18 cellular contexts compared by ENCODE assay signal in the genomic region with DNA sequence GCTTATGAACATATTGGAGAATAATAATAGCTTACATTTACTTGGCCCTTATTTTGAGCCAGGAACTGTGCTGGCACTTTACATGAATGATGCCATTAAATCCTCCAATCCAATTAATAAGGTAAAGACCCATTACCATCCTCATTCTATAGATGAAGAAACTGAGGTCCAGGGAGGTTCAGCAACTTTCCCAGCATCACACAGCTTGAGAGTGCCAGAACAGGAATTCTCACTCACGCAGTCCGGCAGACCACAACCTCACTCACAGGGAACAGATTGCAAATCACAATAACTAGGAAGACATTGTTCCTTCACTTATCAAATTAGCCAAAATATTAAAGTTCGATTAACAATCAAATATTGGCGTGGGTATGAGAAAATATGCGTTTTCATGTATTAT. TPM values are rescaled to one million over a fixed set of nuclear protein-coding genes. Genes with fewer than 3 reads are reported as not detected.
A peak's percentile ranks its signal among the peaks of the same experiment; 100 is the strongest.
DNase-seq lines count a peak whose midpoint lies in the region; ATAC-seq, FAIRE-seq and TF ChIP-seq lines count a peak whose summit lies in the region.
"Had no signal": no experiment of that assay in that cellular context is flagged by ENCODE, and none has a peak within 500 bp of the region (broad histone marks: within the 10 kb centered on the region; RNA-seq: fewer than 3 reads in every experiment).

No MANE protein-coding gene starts in this region.

- H3K9me3 ChIP-seq in left ventricle myocardium inferior (replicated peaks) (no peaks in the 10 kb centered on the region), A549 (no peaks in the 10 kb centered on the region), Caco-2 (peaks cover 8% of the 10 kb centered on the region)
- H3K9me3 ChIP-seq: BE2C had no signal

- H3K36me3 Mint-ChIP-seq in Caco-2 (ENCODE audit: insufficient read depth, unreplicated experiment): peaks cover 19% of the 10 kb centered on the region
- no peaks in the 10 kb centered on the region for H3K36me3 Mint-ChIP-seq in WTC11
- H3K36me3 Mint-ChIP-seq: CD8-positive, alpha-beta T cell had no signal

- peak overlapping the region; percentile 84 for H3K4me2 ChIP-seq in A549

- H3K4me1 Mint-ChIP-seq in Caco-2 (ENCODE audit: low read depth, unreplicated experiment) (peaks cover 48% of the 10 kb centered on the region), WTC11 (peaks cover 31% of the 10 kb centered on the region)

- intact Hi-C loops in Right ventricle myocardium inferior (cut with DNase I): no loop called here
- intact Hi-C loops in left ventricle myocardium inferior (cut with micrococcal nuclease): no loop called here
- intact Hi-C loops in Caco-2 (cut with micrococcal nuclease; ENCODE audit: unreplicated experiment): no loop called here

- no peak for TF ChIP-seq EP300 in A549 (IDR thresholded peaks at IDR 0.05)

- no peaks in the 10 kb centered on the region for H3K36me3 ChIP-seq in left ventricle myocardium inferior
- H3K36me3 ChIP-seq in Caco-2 (ENCODE audit: control insufficient read depth, insufficient read depth, low read length): no peaks in the 10 kb centered on the region
- H3K36me3 ChIP-seq: BE2C had no signal

- H3K9me3 Mint-ChIP-seq in Caco-2 (ENCODE audit: unreplicated experiment): peaks cover 9% of the 10 kb centered on the region
- H3K9me3 Mint-ChIP-seq in WTC11: no peaks in the 10 kb centered on the region
- H3K9me3 Mint-ChIP-seq: CD8-positive, alpha-beta T cell had no signal

- no peak for TF ChIP-seq RAD21 in A549 (conservative IDR thresholded peaks at IDR 0.05 in 1 of 2, IDR thresholded peaks at IDR 0.05 in 1 of 2)

- ATAC-seq in Right ventricle myocardium inferior (no peak), A549 (no peak), WTC11 (no peak), GM18520 (IDR thresholded peaks at IDR 0.05; ENCODE audit: unreplicated experiment) (no peak)
- ATAC-seq: CD8-positive, alpha-beta T cell had no signal

- 71% methylated on average over 5 of the region's 5 CpGs for WGBS in A549 (ENCODE audit: missing lambda C conversion rate)

- no peak for TF ChIP-seq POLR2A in A549 (IDR thresholded peaks at IDR 0.05; ENCODE audit: low read length)

- CTCF ChIA-PET in A549 (lab: Yijun Ruan, JAX) (interaction anchor here (1.2 to 5.7 kb wide), 7 partner anchors 7 to 309 kb away, joined by 4 to 67 read pairs (median 11); no protein-coding TSS in a partner anchor), Caco-2 (lab: Charles Lee) (interaction anchor here (1.8 kb wide), 1 partner anchor 27 kb away, joined by 6 read pairs; no protein-coding TSS in a partner anchor), WTC11 (lab: Charles Lee) (interaction anchor here (4.7 kb wide), 1 partner anchor 310 kb away, joined by 18 read pairs; no protein-coding TSS in a partner anchor), GM10248 (lab: Yijun Ruan, JAX) (interaction anchor here (1.0 to 2.3 kb wide), 4 partner anchors 9 to 15 kb away, joined by 3 to 8 read pairs (median 5); no protein-coding TSS in a partner anchor)

- POLR2A ChIA-PET in A549 (lab: Yijun Ruan, JAX): interaction anchor here (3.2 to 5.1 kb wide), 2 partner anchors 10 to 14 kb away, joined by 11 to 77 read pairs; no protein-coding TSS in a partner anchor
- POLR2A ChIA-PET in Caco-2 (lab: Charles Lee): no interaction called here
- POLR2A ChIA-PET in WTC11 (lab: Charles Lee): no interaction called here
- POLR2A ChIA-PET in GM10248 (lab: Yijun Ruan, JAX): no interaction called here

- H3K27ac Mint-ChIP-seq in Caco-2 (ENCODE audit: unreplicated experiment): peak overlapping the region; percentile 36
- no peak overlapping the region for H3K27ac Mint-ChIP-seq in WTC11
- H3K27ac Mint-ChIP-seq: CD8-positive, alpha-beta T cell had no signal

- H3K27me3 Mint-ChIP-seq in Caco-2 (ENCODE audit: insufficient read depth, unreplicated experiment) (no peaks in the 10 kb centered on the region), WTC11 (ENCODE audit: low read depth) (peaks cover 9% of the 10 kb centered on the region)

- TF ChIP-seq CTCF in left ventricle myocardium inferior (IDR thresholded peaks at IDR 0.05; ENCODE audit: borderline replicate concordance): no peak
- no peak for TF ChIP-seq CTCF in A549 (IDR thresholded peaks at IDR 0.05)
- no peak for TF ChIP-seq CTCF in Caco-2 (IDR thresholded peaks at IDR 0.05; ENCODE audit: insufficient read depth in 1 of 2, low read depth in 1 of 2, low read length in 1 of 2, severe bottlenecking in 1 of 2, unreplicated experiment in 1 of 2)
- no peak for TF ChIP-seq CTCF in WTC11 (IDR thresholded peaks at IDR 0.05)
- no peak for TF ChIP-seq CTCF in GM10248 (IDR thresholded peaks at IDR 0.05; ENCODE audit: control extremely low read depth, extremely low read depth, low read depth, missing control alignments)

- FAIRE-seq in A549 (lab: Jason Lieb, UNC): peak; percentile 73
- FAIRE-seq: A204.1 had no signal

- DNase-seq in Right ventricle myocardium inferior (ENCODE audit: missing footprints) (peak; percentile 48), left ventricle myocardium inferior (no peak), A549 (ENCODE audit: low read depth in 1 of 2, low spot score in 1 of 2) (no peak), Caco-2 (no peak), WTC11 (ENCODE audit: low spot score) (peak; percentile 4), GM10248 (ENCODE audit: extremely low spot score) (no peak)
- DNase-seq: BE2C; CD8-positive, alpha-beta T cell; COR-L47; DND-41; GDM1; HCEC 1CT had no signal

- H3K4me3 Mint-ChIP-seq in Caco-2 (ENCODE audit: unreplicated experiment): no peak overlapping the region
- no peak overlapping the region for H3K4me3 Mint-ChIP-seq in WTC11
- H3K4me3 Mint-ChIP-seq: CD8-positive, alpha-beta T cell had no signal

- peaks cover 96% of the 10 kb centered on the region for H3K27me3 ChIP-seq in left ventricle myocardium inferior (ENCODE audit: low read depth)
- H3K27me3 ChIP-seq in Caco-2 (replicated peaks; ENCODE audit: control insufficient read depth, insufficient read depth, low read length): no peaks in the 10 kb centered on the region
- H3K27me3 ChIP-seq: BE2C had no signal

- no peak overlapping the region for H3K4me3 ChIP-seq in left ventricle myocardium inferior
- no peak overlapping the region for H3K4me3 ChIP-seq in A549
- no peak overlapping the region for H3K4me3 ChIP-seq in Caco-2 (ENCODE audit: low read depth, low read length)

- BruUV-seq in Caco-2 (replicated peaks; lab: Mats Ljungman, UMichigan): no TSS peak

- peaks cover 5% of the 10 kb centered on the region for H3K4me1 ChIP-seq in left ventricle myocardium inferior
- peaks cover 73% of the 10 kb centered on the region for H3K4me1 ChIP-seq in A549
- peaks cover 47% of the 10 kb centered on the region for H3K4me1 ChIP-seq in Caco-2
- H3K4me1 ChIP-seq: BE2C had no signal

- H3K27ac ChIP-seq in left ventricle myocardium inferior (replicated peaks): no peak overlapping the region
- H3K27ac ChIP-seq in A549: peak overlapping the region; percentile 89 to 97
- H3K27ac ChIP-seq: C4-2B, HL-60 had no signal

TF ChIP-seq in A549, 52 proteins besides CTCF, POLR2A, EP300 and RAD21 (continues in another document):
- no peak for TF ChIP-seq JUNB (IDR thresholded peaks at IDR 0.05)
- no peak for TF ChIP-seq RFX5 (IDR thresholded peaks at IDR 0.05)

TF ChIP-seq in WTC11, 78 proteins besides CTCF, POLR2A, EP300 and RAD21 (continues in another document):
- no peak for TF ChIP-seq JUN (CRISPR knock-in tag; IDR thresholded peaks at IDR 0.05)
- TF ChIP-seq, protein P1, sequence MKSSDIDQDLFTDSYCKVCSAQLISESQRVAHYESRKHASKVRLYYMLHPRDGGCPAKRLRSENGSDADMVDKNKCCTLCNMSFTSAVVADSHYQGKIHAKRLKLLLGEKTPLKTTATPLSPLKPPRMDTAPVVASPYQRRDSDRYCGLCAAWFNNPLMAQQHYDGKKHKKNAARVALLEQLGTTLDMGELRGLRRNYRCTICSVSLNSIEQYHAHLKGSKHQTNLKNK (CRISPR knock-in tag; IDR thresholded peaks at IDR 0.05): no peak
- TF ChIP-seq, protein P2, sequence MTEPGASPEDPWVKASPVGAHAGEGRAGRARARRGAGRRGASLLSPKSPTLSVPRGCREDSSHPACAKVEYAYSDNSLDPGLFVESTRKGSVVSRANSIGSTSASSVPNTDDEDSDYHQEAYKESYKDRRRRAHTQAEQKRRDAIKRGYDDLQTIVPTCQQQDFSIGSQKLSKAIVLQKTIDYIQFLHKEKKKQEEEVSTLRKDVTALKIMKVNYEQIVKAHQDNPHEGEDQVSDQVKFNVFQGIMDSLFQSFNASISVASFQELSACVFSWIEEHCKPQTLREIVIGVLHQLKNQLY (CRISPR knock-in tag; IDR thresholded peaks at IDR 0.05): no peak
- no peak for TF ChIP-seq ESRRA (CRISPR knock-in tag; IDR thresholded peaks at IDR 0.05; ENCODE audit: borderline replicate concordance)

RNA-seq across cellular contexts. Expression of a gene that starts 18.3 kb away (rescaled TPM):
- total RNA-seq in Right ventricle myocardium inferior (not detected), left ventricle myocardium inferior (not detected), Caco-2 (2022) (3.0 and 3.7 TPM in 2 replicates), WTC11 (2021) (17.5 to 22.5 TPM (median 20.9 TPM) in 3 replicates)
- polyA plus RNA-seq in A549 (2011; rRNA removed) (8.8 and 9.4 TPM in 2 replicates), A549 (2017; fragmentation: RNase III; extraction: RNeasy Plus Mini Kit Qiagen cat#74134 plus additional on column Dnase treatment) (25.8 to 29.9 TPM (median 28.6 TPM) in 3 replicates)
- polyA plus RNA-seq in A549 (2012; cell fraction: cytosol; rRNA removed): 17.3 and 29.5 TPM in 2 replicates
- 62.0 and 88.1 TPM in 2 replicates for polyA plus RNA-seq in A549 (2012; cell fraction: nucleus; rRNA removed)
- 14.3 and 17.6 TPM in 2 replicates for polyA minus RNA-seq in A549 (2011; rRNA and poly(A)+ RNA removed)
- total RNA-seq: CD8-positive, alpha-beta T cell; H4 had no signal
- polyA plus RNA-seq: AG04450 had no signal

RNA-seq across cellular contexts. Expression of a gene that starts 40.8 kb away (rescaled TPM):
- total RNA-seq in Right ventricle myocardium inferior: 3.2 TPM
- 1.9 TPM for total RNA-seq in left ventricle myocardium inferior
- 3.3 and 3.5 TPM in 2 replicates for polyA plus RNA-seq in A549 (2011; rRNA removed)
- 3.5 and 4.3 TPM in 2 replicates for polyA plus RNA-seq in A549 (2012; cell fraction: cytosol; rRNA removed)
- 4.5 and 4.8 TPM in 2 replicates for polyA plus RNA-seq in A549 (2012; cell fraction: nucleus; rRNA removed)
- polyA plus RNA-seq in A549 (2017; fragmentation: RNase III; extraction: RNeasy Plus Mini Kit Qiagen cat#74134 plus additional on column Dnase treatment): 2.8 to 3.6 TPM (median 3.2 TPM) in 3 replicates
- 4.1 and 5.5 TPM in 2 replicates for polyA minus RNA-seq in A549 (2011; rRNA and poly(A)+ RNA removed)
- total RNA-seq in Caco-2 (2022): 0.43 and 0.60 TPM in 2 replicates
- total RNA-seq in WTC11 (2021): 1.2 to 1.6 TPM (median 1.5 TPM) in 3 replicates

Comparison
In these comparisons a context has a peak if more than half of its experiments do, and no peak if none do; other contexts are left out.
1. DNase-seq: peak in Right ventricle myocardium inferior (single experiment) and WTC11 (single experiment); none in left ventricle myocardium inferior (single experiment), A549 (0 of 2), Caco-2 (0 of 2) and GM10248 (single experiment).